Comparison of ENCODE assay signal across 10 cellular contexts in genomic region chr11:2534131-2534956, GRCh38.
DNase-seq lines count a peak whose midpoint lies in the region; ATAC-seq and TF ChIP-seq lines count a peak whose summit lies in the region.
"Had no signal": no experiment of that assay in that cellular context is flagged by ENCODE, and none has a peak within 500 bp of the region (broad histone marks: within the 10 kb centered on the region; RNA-seq: fewer than 3 reads in every experiment).

No MANE protein-coding gene starts in this region.

- peaks cover 14% of the 10 kb centered on the region for H3K4me1 ChIP-seq in CD4-positive, alpha-beta memory T cell (ENCODE audit: insufficient read depth, low read length)

- H3K4me3 ChIP-seq in choroid plexus epithelial cell (ENCODE audit: low read depth, low read length) = no peak overlapping the region
- no peak overlapping the region for H3K4me3 ChIP-seq in CD4-positive, alpha-beta memory T cell (ENCODE audit: low read length in 2 of 2)

- H3K27me3 ChIP-seq in CD4-positive, alpha-beta memory T cell (ENCODE audit: insufficient read depth, low read length) = no peaks in the 10 kb centered on the region

- POLR2A ChIA-PET in CD4-positive, alpha-beta memory T cell (lab: Charles Lee; ENCODE audit: partially characterized antibody) = interaction anchor here (1.1 to 3.0 kb wide), 5 partner anchors 354 to 557 kb away, joined by 3 to 17 read pairs (median 6); partner anchors contain the start of gene PHLDA2

- no peaks in the 10 kb centered on the region for H3K9me3 ChIP-seq in CD4-positive, alpha-beta memory T cell (ENCODE audit: control insufficient read depth in 1 of 2, low read length in 2 of 2)

- H3K27me3 Mint-ChIP-seq in CD4-positive, alpha-beta memory T cell = no peaks in the 10 kb centered on the region
- peaks cover 0 to 32% of the 10 kb centered on the region in 2 donors for H3K27me3 Mint-ChIP-seq in stimulated activated naive B cell treated with anti-CD40 and anti-IgM and Interleukin-4, amounts not matched to agents 10 μg/mL and 1 μg/mL and 100 μg/mL, for 72 hours

- intact Hi-C loops in CD4-positive, alpha-beta memory T cell (cut with micrococcal nuclease) = loop anchor here (5.0 kb wide), 2 partner anchors 92 to 337 kb away; partner anchors contain the start of gene TRPM5

- DNase-seq in A172 (ENCODE audit: low spot score) = peak; percentile 91
- peak; percentile 93 for DNase-seq in HT-29 (ENCODE audit: low spot score)
- DNase-seq in choroid plexus epithelial cell (ENCODE audit: low read depth) = peak; percentile 7
- peak; percentile 88 for DNase-seq in mesenteric fat pad (ENCODE audit: low spot score)
- no peak for DNase-seq in CD4-positive, alpha-beta memory T cell
- no peak for DNase-seq in foreskin melanocyte
- DNase-seq in stimulated activated CD4-positive, alpha-beta T cell treated with anti-CD3 and anti-CD28 coated beads, Interleukin-2, amount 100 ng/mL, for 24 hours = no peak
- DNase-seq in stimulated activated naive B cell treated with anti-CD40 and anti-IgM and Interleukin-4, amounts not matched to agents 10 μg/mL and 1 μg/mL and 100 μg/mL, for 72 hours = no peak
- DNase-seq: NCI-H1436; stimulated activated naive CD4-positive, alpha-beta T cell had no signal

- peaks cover 4 to 18% (median 11%) of the 10 kb centered on the region in 4 donors for H3K4me1 Mint-ChIP-seq in CD4-positive, alpha-beta memory T cell
- H3K4me1 Mint-ChIP-seq in stimulated activated naive B cell treated with anti-CD40 and anti-IgM and Interleukin-4, amounts not matched to agents 10 μg/mL and 1 μg/mL and 100 μg/mL, for 72 hours = peaks cover 17 to 28% of the 10 kb centered on the region in 2 donors

- CTCF ChIA-PET in CD4-positive, alpha-beta memory T cell (lab: Charles Lee; ENCODE audit: partially characterized antibody) = interaction anchor here (1.1 to 6.8 kb wide), 15 partner anchors 9 to 556 kb away, joined by 3 to 303 read pairs (median 7); partner anchors contain the start of genes CDKN1C and PHLDA2

- H3K36me3 ChIP-seq in CD4-positive, alpha-beta memory T cell (ENCODE audit: insufficient read depth, low read length) = no peaks in the 10 kb centered on the region

- no peak overlapping the region for H3K27ac ChIP-seq in CD4-positive, alpha-beta memory T cell (ENCODE audit: low read depth, low read length)

- TF ChIP-seq CTCF in choroid plexus epithelial cell (conservative IDR thresholded peaks at IDR 0.05; ENCODE audit: low read depth, low read length) = no peak

- H3K4me3 Mint-ChIP-seq in CD4-positive, alpha-beta memory T cell = no peak overlapping the region
- H3K4me3 Mint-ChIP-seq in stimulated activated naive B cell treated with anti-CD40 and anti-IgM and Interleukin-4, amounts not matched to agents 10 μg/mL and 1 μg/mL and 100 μg/mL, for 72 hours = peak overlapping the region in 1 of 2 donors; percentile 17

- peaks cover 0 to 2% of the 10 kb centered on the region in 2 donors for H3K36me3 Mint-ChIP-seq in CD4-positive, alpha-beta memory T cell
- no peaks in the 10 kb centered on the region for H3K36me3 Mint-ChIP-seq in stimulated activated naive B cell treated with anti-CD40 and anti-IgM and Interleukin-4, amounts not matched to agents 10 μg/mL and 1 μg/mL and 100 μg/mL, for 72 hours

- no peak for ATAC-seq in stimulated activated naive B cell treated with anti-CD40 and anti-IgM and Interleukin-4, amounts not matched to agents 10 μg/mL and 1 μg/mL and 100 μg/mL, for 72 hours (replicated peaks)

- H3K9me3 Mint-ChIP-seq in CD4-positive, alpha-beta memory T cell = peaks cover 0 to 1% (median 0%) of the 10 kb centered on the region in 8 donors
- no peaks in the 10 kb centered on the region for H3K9me3 Mint-ChIP-seq in stimulated activated naive B cell treated with anti-CD40 and anti-IgM and Interleukin-4, amounts not matched to agents 10 μg/mL and 1 μg/mL and 100 μg/mL, for 72 hours

- H3K27ac Mint-ChIP-seq in CD4-positive, alpha-beta memory T cell = no peak overlapping the region
- H3K27ac Mint-ChIP-seq in stimulated activated naive B cell treated with anti-CD40 and anti-IgM and Interleukin-4, amounts not matched to agents 10 μg/mL and 1 μg/mL and 100 μg/mL, for 72 hours = no peak overlapping the region

Comparison
In these comparisons a context has a peak if more than half of its experiments do, and no peak if none do; other contexts are left out.
1. DNase-seq: peak in A172 (single experiment), HT-29 (single experiment), choroid plexus epithelial cell (single experiment) and mesenteric fat pad (single experiment); none in CD4-positive, alpha-beta memory T cell (0 of 5), foreskin melanocyte (single experiment), stimulated activated CD4-positive, alpha-beta T cell treated with anti-CD3 and anti-CD28 coated beads, Interleukin-2, amount 100 ng/mL, for 24 hours (0 of 2) and stimulated activated naive B cell treated with anti-CD40 and anti-IgM and Interleukin-4, amounts not matched to agents 10 μg/mL and 1 μg/mL and 100 μg/mL, for 72 hours (single experiment).